27 cellular contexts compared by ENCODE assay signal in genomic region chr16:46848768-46849764, GRCh38.
"Had no signal": no experiment of that assay in that cellular context is flagged by ENCODE, and none has a peak within 500 bp of the region (broad histone marks: within the 10 kb centered on the region; RNA-seq: fewer than 3 reads in every experiment).

No MANE protein-coding gene starts in this region.

- H3K36me3 Mint-ChIP-seq: activated naive CD4-positive, alpha-beta T cell treated with anti-CD3 and anti-CD28 coated beads, Interleukin-2, amount 50 U/mL, for 24 hours; naive thymus-derived CD4-positive, alpha-beta T cell had no signal

- FAIRE-seq: colon, TTC549 had no signal

- H3K4me3 Mint-ChIP-seq: activated naive CD4-positive, alpha-beta T cell treated with anti-CD3 and anti-CD28 coated beads, Interleukin-2, amount 50 U/mL, for 24 hours; activated naive CD8-positive, alpha-beta T cell treated with anti-CD3 and anti-CD28 coated beads, Interleukin-2, amount 50 U/mL, for 24 hours; activated T-cell treated with anti-CD3 and anti-CD28 coated beads, Interleukin-2, amount 50 U/mL, for 4 hours; activated T-helper 17 cell treated with anti-CD3 and anti-CD28 coated beads, Interleukin-2, amount 50 U/mL, for 72 hours; naive thymus-derived CD4-positive, alpha-beta T cell; T-helper 1 cell treated with Interleukin-12 subunit alpha and Interleukin-12 subunit beta and Interleukin-4 antibody, amounts not matched to agents 30 μg/mL and 1 μg/mL, for 36 hours had no signal

- H3K27ac Mint-ChIP-seq: activated naive CD4-positive, alpha-beta T cell treated with anti-CD3 and anti-CD28 coated beads, Interleukin-2, amount 50 U/mL, for 24 hours; activated naive CD8-positive, alpha-beta T cell treated with anti-CD3 and anti-CD28 coated beads, Interleukin-2, amount 50 U/mL, for 24 hours; activated T-helper 17 cell treated with anti-CD3 and anti-CD28 coated beads, Interleukin-2, amount 50 U/mL, for 72 hours; naive thymus-derived CD4-positive, alpha-beta T cell; T-helper 1 cell treated with Interleukin-12 subunit alpha and Interleukin-12 subunit beta and Interleukin-4 antibody, amounts not matched to agents 30 μg/mL and 1 μg/mL, for 36 hours had no signal

- H3K4me1 Mint-ChIP-seq: activated naive CD4-positive, alpha-beta T cell treated with anti-CD3 and anti-CD28 coated beads, Interleukin-2, amount 50 U/mL, for 24 hours; activated naive CD8-positive, alpha-beta T cell treated with anti-CD3 and anti-CD28 coated beads, Interleukin-2, amount 50 U/mL, for 24 hours; activated T-helper 17 cell treated with anti-CD3 and anti-CD28 coated beads, Interleukin-2, amount 50 U/mL, for 72 hours had no signal

- DNase-seq: activated CD4-positive, alpha-beta T cell treated with anti-CD3 and anti-CD28 coated beads for 48 hours; activated CD4-positive, alpha-beta T cell treated with anti-CD3 and anti-CD28 coated beads, Interleukin-2, amount 50 U/mL, for 48 hours; activated gamma-delta T cell treated with Interleukin-2 at 50 U/mL for 16 hours; activated naive CD8-positive, alpha-beta T cell treated with anti-CD3 and anti-CD28 coated beads, Interleukin-2, amount 50 U/mL, for 24 hours; activated T-cell treated with anti-CD3 and anti-CD28 coated beads, Interleukin-2, amount 50 U/mL, for 4 hours; body of pancreas; dermis blood vessel endothelial cell; effector CD4-positive, alpha-beta T cell; esophagus squamous epithelium; foreskin melanocyte; islet precursor cell; midbrain; naive thymus-derived CD4-positive, alpha-beta T cell; occipital lobe; psoas muscle; stimulated activated CD4-positive, alpha-beta T cell treated with anti-CD3 and anti-CD28 coated beads, Interleukin-15, amount 100 ng/mL, for 24 hours; stimulated activated CD4-positive, alpha-beta T cell treated with anti-CD3 and anti-CD28 coated beads, Interleukin-2, amount 100 ng/mL, for 24 hours; stimulated activated naive CD4-positive, alpha-beta T cell; SW 1271; T-helper 9 cell; tibial artery had no signal

- H3K9me3 Mint-ChIP-seq: activated naive CD4-positive, alpha-beta T cell treated with anti-CD3 and anti-CD28 coated beads, Interleukin-2, amount 50 U/mL, for 24 hours; activated naive CD8-positive, alpha-beta T cell treated with anti-CD3 and anti-CD28 coated beads, Interleukin-2, amount 50 U/mL, for 24 hours; activated T-cell treated with anti-CD3 and anti-CD28 coated beads, Interleukin-2, amount 50 U/mL, for 4 hours; activated T-helper 17 cell treated with anti-CD3 and anti-CD28 coated beads, Interleukin-2, amount 50 U/mL, for 72 hours; naive thymus-derived CD4-positive, alpha-beta T cell; T-helper 1 cell treated with Interleukin-12 subunit alpha and Interleukin-12 subunit beta and Interleukin-4 antibody, amounts not matched to agents 30 μg/mL and 1 μg/mL, for 36 hours had no signal

- ATAC-seq: activated CD4-positive, CD25-positive, alpha-beta regulatory T cell treated with anti-CD3 and anti-CD28 coated beads, Interleukin-2, amount 50 U/mL, for 24 hours; activated naive CD8-positive, alpha-beta T cell treated with anti-CD3 and anti-CD28 coated beads, Interleukin-2, amount 50 U/mL, for 24 hours; activated T-cell treated with anti-CD3 and anti-CD28 coated beads, Interleukin-2, amount 50 U/mL, for 4 hours; activated T-helper 17 cell treated with anti-CD3 and anti-CD28 coated beads, Interleukin-2, amount 50 U/mL, for 72 hours; body of pancreas; naive thymus-derived CD4-positive, alpha-beta T cell; psoas muscle had no signal
